17 cellular contexts compared by ENCODE assay signal in genomic region chr10:70596860-70597809, GRCh38. TPM values are rescaled to one million over a fixed set of nuclear protein-coding genes. Genes with fewer than 3 reads are reported as not detected.
DNase-seq lines count a peak whose midpoint lies in the region; ATAC-seq and TF ChIP-seq lines count a peak whose summit lies in the region.
"Had no signal": no experiment of that assay in that cellular context is flagged by ENCODE, and none has a peak within 500 bp of the region (broad histone marks: within the 10 kb centered on the region; RNA-seq: fewer than 3 reads in every experiment).

No MANE protein-coding gene starts in this region.

- no peak overlapping the region for H3K27ac ChIP-seq in HEK293 (ENCODE audit: extremely low read depth, low read depth, low read length)
- H3K27ac ChIP-seq in vagina, result no peak overlapping the region
- H3K27ac ChIP-seq: upper lobe of right lung had no signal

- CTCF ChIA-PET in HEK293 (lab: Yijun Ruan, JAX), result interaction anchor here (0.5 to 1.8 kb wide), 6 partner anchors 14 to 727 kb away, joined by 3 to 8 read pairs (median 4); no protein-coding TSS in a partner anchor

- H3K4me1 ChIP-seq in HEK293 (ENCODE audit: control insufficient read depth, insufficient read depth, low read length) (no peaks in the 10 kb centered on the region), vagina (no peaks in the 10 kb centered on the region)
- H3K4me1 ChIP-seq: upper lobe of right lung had no signal

- H3K36me3 ChIP-seq in HEK293 (ENCODE audit: control insufficient read depth in 2 of 2, insufficient read depth in 1 of 2, low read length in 2 of 2), result no peaks in the 10 kb centered on the region
- H3K36me3 ChIP-seq in vagina, result no peaks in the 10 kb centered on the region
- H3K36me3 ChIP-seq: upper lobe of right lung had no signal

- DNase-seq in NCI-H1092 treated with DMSO at 0.1 percent for 48 hours (lab: John Stamatoyannopoulos, UW), result peak; percentile 22
- DNase-seq in NCI-H1092 (lab: John Stamatoyannopoulos, UW), result no peak
- DNase-seq in astrocyte of the hippocampus (ENCODE audit: low read depth, low spot score), result peak; percentile 44
- DNase-seq in naive thymus-derived CD8-positive, alpha-beta T cell, result no peak
- no peak for DNase-seq in vagina (ENCODE audit: extremely low spot score in 2 of 2)
- DNase-seq in SIG-M5 treated with dmso at 0.1 percent for 504 hours (lab: John Stamatoyannopoulos, UW; ENCODE audit: unreplicated experiment), result no peak
- no peak for DNase-seq in activated naive CD4-positive, alpha-beta T cell treated with Interleukin-2 at 50 U/mL for 16 hours
- DNase-seq: activated CD4-positive, alpha-beta T cell treated with anti-CD3 and anti-CD28 coated beads, Interleukin-2, amount 10 ng/mL, durations not matched to agents 24 days and 14 days; activated T-cell treated with anti-CD3 and anti-CD28 coated beads, Interleukin-2, amount 50 U/mL, for 24 hours; effector memory CD4-positive, alpha-beta T cell; EL; left cardiac atrium; SIG-M5; stimulated activated naive CD4-positive, alpha-beta T cell; upper lobe of right lung had no signal

- peaks cover 5 to 49% (median 28%) of the 10 kb centered on the region in 3 donors for H3K36me3 Mint-ChIP-seq in naive thymus-derived CD8-positive, alpha-beta T cell

- intact Hi-C loops in vagina (cut with DNase I), result no loop called here

- no peaks in the 10 kb centered on the region for H3K27me3 ChIP-seq in vagina
- H3K27me3 ChIP-seq: upper lobe of right lung had no signal

- TF ChIP-seq POLR2A in vagina (IDR thresholded peaks at IDR 0.05), result no peak

- TF ChIP-seq CTCF in HEK293 (tag by site-specific recombination; IDR thresholded peaks at IDR 0.05) (no peak), vagina (IDR thresholded peaks at IDR 0.05) (no peak)

- H3K4me1 Mint-ChIP-seq in naive thymus-derived CD8-positive, alpha-beta T cell, result peaks cover 31 to 88% (median 78%) of the 10 kb centered on the region in 4 donors

- H3K9me3 ChIP-seq in HEK293 (ENCODE audit: control insufficient read depth, insufficient read depth, low read depth, low read length) (no peaks in the 10 kb centered on the region), vagina (no peaks in the 10 kb centered on the region)
- H3K9me3 ChIP-seq: upper lobe of right lung had no signal

- H3K9me3 Mint-ChIP-seq in naive thymus-derived CD8-positive, alpha-beta T cell, result no peaks in the 10 kb centered on the region
- H3K9me3 Mint-ChIP-seq: activated CD4-positive, alpha-beta T cell treated with anti-CD3 and anti-CD28 coated beads, Interleukin-2, amount 10 ng/mL, durations not matched to agents 24 days and 14 days; activated T-cell treated with anti-CD3 and anti-CD28 coated beads, Interleukin-2, amount 50 U/mL, for 24 hours had no signal

- H3K4me3 Mint-ChIP-seq in naive thymus-derived CD8-positive, alpha-beta T cell, result peak overlapping the region in 3 of 10 donors; percentile 18 to 60 (median 30)
- H3K4me3 Mint-ChIP-seq: activated CD4-positive, alpha-beta T cell treated with anti-CD3 and anti-CD28 coated beads, Interleukin-2, amount 10 ng/mL, durations not matched to agents 24 days and 14 days; activated T-cell treated with anti-CD3 and anti-CD28 coated beads, Interleukin-2, amount 50 U/mL, for 24 hours had no signal

- POLR2A ChIA-PET in HEK293 (lab: Yijun Ruan, JAX), result interaction anchor here (0.6 kb wide), 1 partner anchor 227 kb away, joined by 3 read pairs; no protein-coding TSS in a partner anchor
- POLR2A ChIA-PET in naive thymus-derived CD8-positive, alpha-beta T cell (lab: Charles Lee), result interaction anchor here (0.6 to 1.0 kb wide), 2 partner anchors 12 to 25 kb away, joined by 4 to 8 read pairs; no protein-coding TSS in a partner anchor

- H3K4me3 ChIP-seq in HEK293 (ENCODE audit: low read depth, low read length), result no peak overlapping the region
- H3K4me3 ChIP-seq in vagina, result no peak overlapping the region
- H3K4me3 ChIP-seq: upper lobe of right lung had no signal

- H3K27ac Mint-ChIP-seq in naive thymus-derived CD8-positive, alpha-beta T cell, result peak overlapping the region in 8 of 10 donors; percentile 11 to 68 (median 46)
- H3K27ac Mint-ChIP-seq: activated CD4-positive, alpha-beta T cell treated with anti-CD3 and anti-CD28 coated beads, Interleukin-2, amount 10 ng/mL, durations not matched to agents 24 days and 14 days; activated T-cell treated with anti-CD3 and anti-CD28 coated beads, Interleukin-2, amount 50 U/mL, for 24 hours; progenitor cell of endocrine pancreas had no signal

- H3K27me3 Mint-ChIP-seq in naive thymus-derived CD8-positive, alpha-beta T cell, result no peaks in the 10 kb centered on the region
- H3K27me3 Mint-ChIP-seq: activated CD4-positive, alpha-beta T cell treated with anti-CD3 and anti-CD28 coated beads, Interleukin-2, amount 10 ng/mL, durations not matched to agents 24 days and 14 days; activated T-cell treated with anti-CD3 and anti-CD28 coated beads, Interleukin-2, amount 50 U/mL, for 24 hours had no signal

- no peak for ATAC-seq in naive thymus-derived CD8-positive, alpha-beta T cell
- ATAC-seq: left cardiac atrium had no signal

TF ChIP-seq in HEK293, 187 proteins besides CTCF, POLR2A, EP300 and RAD21:
- TF ChIP-seq ZNF341 (tag by site-specific recombination; IDR thresholded peaks at IDR 0.05; ENCODE audit: low read depth) (peak; percentile 39; the same call in 1 of the 2 replicates), ZNF560 (tag by site-specific recombination; IDR thresholded peaks at IDR 0.05; ENCODE audit: borderline replicate concordance) (no peak)

RNA-seq across cellular contexts. Expression of gene PRF1, which starts 5.4 kb away (rescaled TPM):
- 10 to 100 TPM; 14.7 to 16.8 TPM for total RNA-seq in naive thymus-derived CD8-positive, alpha-beta T cell
- 100 to 1,000 TPM in 1 of 3 donors, 10 to 100 TPM in 2; 58.3 to 435 (median 84.3) TPM for polyA plus RNA-seq in naive thymus-derived CD8-positive, alpha-beta T cell
- 20.9 TPM for total RNA-seq in vagina
- total RNA-seq: progenitor cell of endocrine pancreas had no signal

Comparison
In these comparisons a context has a peak if more than half of its experiments do, and no peak if none do; other contexts are left out.
1. DNase-seq: peak in NCI-H1092 treated with DMSO at 0.1 percent for 48 hours (single experiment) and astrocyte of the hippocampus (single experiment); none in NCI-H1092 (single experiment), naive thymus-derived CD8-positive, alpha-beta T cell (0 of 10), vagina (0 of 2), SIG-M5 treated with dmso at 0.1 percent for 504 hours (single experiment) and activated naive CD4-positive, alpha-beta T cell treated with Interleukin-2 at 50 U/mL for 16 hours (single experiment).